In the genomic region with DNA sequence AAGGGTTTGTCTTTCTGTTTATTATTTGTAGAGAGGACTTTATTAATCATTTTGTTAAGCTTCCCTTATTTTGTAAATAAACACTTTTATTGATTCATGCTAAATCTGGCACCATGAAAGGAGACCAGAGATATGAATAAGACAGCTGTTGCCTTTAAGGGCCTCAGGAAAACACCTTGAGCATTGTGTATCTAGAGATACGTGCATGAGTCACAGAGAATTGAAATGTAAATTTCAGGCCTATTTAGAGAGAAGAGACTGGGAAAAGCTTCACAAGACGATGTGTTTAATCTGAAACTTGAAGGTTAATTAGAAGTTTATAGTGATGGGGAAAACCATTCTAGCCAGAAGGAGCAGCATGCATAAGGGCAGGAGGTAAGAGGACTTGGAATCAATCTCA, we compare ENCODE assay signal across 14 cellular contexts. TPM values are rescaled to one million over a fixed set of nuclear protein-coding genes. Genes with fewer than 3 reads are reported as not detected.
A peak's percentile ranks its signal among the peaks of the same experiment; 100 is the strongest.
DNase-seq lines count a peak whose midpoint lies in the region; ATAC-seq, FAIRE-seq and TF ChIP-seq lines count a peak whose summit lies in the region.
"Had no signal": no experiment of that assay in that cellular context is flagged by ENCODE, and none has a peak within 500 bp of the region (broad histone marks: within the 10 kb centered on the region; RNA-seq: fewer than 3 reads in every experiment).

No MANE protein-coding gene starts in this region.

- H3K9ac ChIP-seq in H9 (ENCODE audit: extremely low read depth, insufficient read length, low read length), result no peak overlapping the region
- no peak overlapping the region for H3K9ac ChIP-seq in IMR-90 (ENCODE audit: low read depth, low read length)
- H3K9ac ChIP-seq in keratinocyte (ENCODE audit: control insufficient read depth, extremely low read depth, insufficient read depth, low read length), result peak overlapping the region; percentile 28
- H3K9ac ChIP-seq in neuronal stem cell (ENCODE audit: low read depth, low read length, poor library complexity), result no peak overlapping the region

- no peak overlapping the region for H2BK5ac ChIP-seq in H9 (ENCODE audit: insufficient read length, low read length)
- H2BK5ac ChIP-seq in IMR-90 (ENCODE audit: low read depth, low read length, poor library complexity, severe bottlenecking), result no peak overlapping the region
- H2BK5ac ChIP-seq in neuronal stem cell (ENCODE audit: low read length), result no peak overlapping the region

- H3K23me2 ChIP-seq in H9 (ENCODE audit: insufficient read length, low read depth, low read length, poor library complexity, severe bottlenecking), result no peaks in the 10 kb centered on the region

- POLR2A ChIA-PET in IMR-90 (lab: Charles Lee; ENCODE audit: unreplicated experiment), result no interaction called here

- H3K79me2 ChIP-seq in H9 (ENCODE audit: insufficient read depth, low read length) (no peaks in the 10 kb centered on the region), keratinocyte (ENCODE audit: control insufficient read depth, insufficient read depth, low read length) (peaks cover 25% of the 10 kb centered on the region)

- no peak for TF ChIP-seq POLR2A in IMR-90 (IDR thresholded peaks at IDR 0.05; ENCODE audit: low read depth, low read length)

- H3K36me3 ChIP-seq in IMR-90 (ENCODE audit: control insufficient read depth, insufficient read depth, low read length) (peaks cover 34% of the 10 kb centered on the region), keratinocyte (ENCODE audit: control insufficient read depth in 2 of 2, extremely low read depth in 1 of 2, insufficient read depth in 2 of 2, low read length in 2 of 2) (peaks cover 3 to 4% of the 10 kb centered on the region in 2 experiments), neuronal stem cell (replicated peaks in 1 of 2; ENCODE audit: control insufficient read depth in 2 of 2, insufficient read depth in 2 of 2, low read length in 2 of 2) (peaks cover 11 to 72% of the 10 kb centered on the region in 2 donors)

- H2AK9ac ChIP-seq in IMR-90 (replicated peaks; ENCODE audit: low read depth, low read length, poor library complexity), result no peak overlapping the region

- H2AFZ ChIP-seq in H9 (ENCODE audit: low read length), result no peak overlapping the region
- no peak overlapping the region for H2AFZ ChIP-seq in IMR-90 (replicated peaks; ENCODE audit: low read length, poor library complexity)
- H2AFZ ChIP-seq in keratinocyte (ENCODE audit: control insufficient read depth, low read length), result no peak overlapping the region
- no peak overlapping the region for H2AFZ ChIP-seq in neuronal stem cell (ENCODE audit: low read length)

- H3K27ac Mint-ChIP-seq in H9, result peak overlapping the region; percentile 5 to 52 (median 34); a peak in 6 of 7 replicates
- H3K27ac Mint-ChIP-seq: CD8-positive, alpha-beta memory T cell had no signal

- H4K91ac ChIP-seq in H9 (ENCODE audit: insufficient read length, low read depth, low read length) (no peak overlapping the region), IMR-90 (ENCODE audit: insufficient read depth, low read depth, low read length) (no peak overlapping the region), neuronal stem cell (ENCODE audit: low read depth, low read length, poor library complexity) (no peak overlapping the region)

- no peak overlapping the region for H2BK120ac ChIP-seq in H9 (ENCODE audit: low read depth, low read length, poor library complexity, severe bottlenecking)
- H2BK120ac ChIP-seq in IMR-90 (ENCODE audit: low read depth, low read length), result no peak overlapping the region
- no peak overlapping the region for H2BK120ac ChIP-seq in neuronal stem cell (ENCODE audit: low read depth, low read length)

- H3K4me3 Mint-ChIP-seq in H9, result no peak overlapping the region

- H4K5ac ChIP-seq in H9 (ENCODE audit: insufficient read length, low read depth, low read length), result no peak overlapping the region
- no peak overlapping the region; the same call in 1 of the 2 replicates for H4K5ac ChIP-seq in IMR-90 (ENCODE audit: low read depth, low read length)

- dilution Hi-C loops in IMR-90 (cut with HindIII; ENCODE audit: low sequenced_read_pairs, unreplicated experiment) (no loop called here), keratinocyte (cut with MboI; ENCODE audit: extremely low pct_ligation_motif_present, low sequenced_read_pairs) (no loop called here)

- H3K18ac ChIP-seq in H9 (ENCODE audit: insufficient read length, low read depth, low read length) (no peak overlapping the region), IMR-90 (ENCODE audit: low read depth, low read length) (peak overlapping the region; percentile 77; the same call in 1 of the 2 replicates), neuronal stem cell (ENCODE audit: low read length) (no peak overlapping the region)

- H3K9me3 ChIP-seq in H9 (ENCODE audit: control insufficient read depth, low read depth, low read length), result no peaks in the 10 kb centered on the region
- no peaks in the 10 kb centered on the region for H3K9me3 ChIP-seq in IMR-90 (ENCODE audit: control insufficient read depth, insufficient read depth, low read length)
- no peaks in the 10 kb centered on the region for H3K9me3 ChIP-seq in keratinocyte (ENCODE audit: control insufficient read depth, low read depth, low read length)
- peaks cover 0 to 5% of the 10 kb centered on the region in 2 donors for H3K9me3 ChIP-seq in neuronal stem cell (replicated peaks in 1 of 2; ENCODE audit: control insufficient read depth in 2 of 2, insufficient read depth in 1 of 2, low read depth in 1 of 2, low read length in 2 of 2)

- no peak for TF ChIP-seq CTCF in H9 (conservative IDR thresholded peaks at IDR 0.05)
- TF ChIP-seq CTCF in IMR-90 (conservative IDR thresholded peaks at IDR 0.05; ENCODE audit: low read depth, low read length), result no peak
- no peak for TF ChIP-seq CTCF in keratinocyte (optimal IDR thresholded peaks at IDR 0.05 in 1 of 3, IDR thresholded peaks at IDR 0.05 in 1 of 3, conservative IDR thresholded peaks at IDR 0.05 in 1 of 3; ENCODE audit: extremely low read depth in 1 of 3, insufficient read depth in 2 of 3, low read length in 3 of 3)

- no peak for TF ChIP-seq RAD21 in IMR-90 (IDR thresholded peaks at IDR 0.05; ENCODE audit: low read length)

- no peaks in the 10 kb centered on the region for H3K79me1 ChIP-seq in H9 (ENCODE audit: insufficient read depth, low read depth, low read length, poor library complexity, severe bottlenecking)
- peaks cover 49 to 66% of the 10 kb centered on the region in 2 experiments for H3K79me1 ChIP-seq in IMR-90 (ENCODE audit: low read depth in 1 of 2, low read length in 2 of 2)
- no peaks in the 10 kb centered on the region for H3K79me1 ChIP-seq in neuronal stem cell (ENCODE audit: low read depth, low read length)

- H3K9me1 ChIP-seq in IMR-90 (ENCODE audit: insufficient read depth, low read length) (peaks cover 14% of the 10 kb centered on the region), keratinocyte (ENCODE audit: control insufficient read depth, extremely low read depth, insufficient read depth, low read length) (no peaks in the 10 kb centered on the region)

- no peak overlapping the region for H3K23ac ChIP-seq in H9 (ENCODE audit: insufficient read length, low read depth, low read length)
- H3K23ac ChIP-seq in IMR-90 (ENCODE audit: low read depth, low read length), result no peak overlapping the region
- no peak overlapping the region for H3K23ac ChIP-seq in neuronal stem cell (ENCODE audit: low read depth, low read length, poor library complexity)

- H3K36me3 Mint-ChIP-seq in H9 (ENCODE audit: insufficient read depth in 1 of 3, low read depth in 3 of 3), result peaks cover 9 to 34% (median 12%) of the 10 kb centered on the region in 3 experiments

- no peaks in the 10 kb centered on the region for H3K9me3 Mint-ChIP-seq in H9

- no peak overlapping the region for H2BK12ac ChIP-seq in H9 (ENCODE audit: insufficient read length, low read depth, low read length)
- no peak overlapping the region for H2BK12ac ChIP-seq in neuronal stem cell (ENCODE audit: low read length)

- H4K20me1 ChIP-seq in H9 (ENCODE audit: control insufficient read depth, insufficient read depth, insufficient read length), result no peaks in the 10 kb centered on the region
- peaks cover 3% of the 10 kb centered on the region; the same call in 1 of the 2 replicates for H4K20me1 ChIP-seq in IMR-90 (ENCODE audit: insufficient read depth, low read length)
- H4K20me1 ChIP-seq in keratinocyte (ENCODE audit: control insufficient read depth, extremely low read depth, insufficient read depth, low read length), result no peaks in the 10 kb centered on the region

- H3K14ac ChIP-seq in H9 (ENCODE audit: insufficient read depth, low read length), result no peak overlapping the region
- 0 out of 2 replicates have a peak overlapping the region, but pooled peaks have one; percentile 50 for H3K14ac ChIP-seq in IMR-90 (replicated peaks; ENCODE audit: low read depth, low read length)
- no peak overlapping the region for H3K14ac ChIP-seq in neuronal stem cell (ENCODE audit: low read length)

- peak; percentile 92 for FAIRE-seq in keratinocyte (lab: Jason Lieb, UNC)
- FAIRE-seq: HTR-8/SVneo had no signal

- H2AK5ac ChIP-seq in H9 (ENCODE audit: insufficient read length, low read length) (no peak overlapping the region), IMR-90 (ENCODE audit: low read depth, low read length) (no peak overlapping the region), neuronal stem cell (ENCODE audit: low read depth, low read length) (no peak overlapping the region)

- H3K27ac ChIP-seq in H9 (ENCODE audit: insufficient read length, low read depth, low read length), result peak overlapping the region; percentile 6
- no peak overlapping the region for H3K27ac ChIP-seq in IMR-90 (ENCODE audit: insufficient read depth, low read length)
- peak overlapping the region; percentile 80 for H3K27ac ChIP-seq in keratinocyte (ENCODE audit: control insufficient read depth, insufficient read depth, low read length)
- no peak overlapping the region for H3K27ac ChIP-seq in neuronal stem cell (replicated peaks; ENCODE audit: low read length)

- in situ Hi-C loops in IMR-90 (cut with MboI; ENCODE audit: low sequenced_read_pairs), result no loop called here

- BruUV-seq in IMR-90 (replicated peaks; lab: Mats Ljungman, UMichigan), result no TSS peak

- H4K8ac ChIP-seq in H9 (replicated peaks; ENCODE audit: insufficient read length, low read depth, low read length), result no peak overlapping the region
- no peak overlapping the region for H4K8ac ChIP-seq in IMR-90 (ENCODE audit: low read depth in 2 of 2, low read length in 2 of 2)
- no peak overlapping the region for H4K8ac ChIP-seq in neuronal stem cell (ENCODE audit: low read depth, low read length)

- CTCF ChIA-PET in IMR-90 (lab: Yijun Ruan, JAX), result interaction anchor here (0.8 kb wide), 1 partner anchor 15 kb away, joined by 3 read pairs; no protein-coding TSS in a partner anchor

- H3K4ac ChIP-seq in H9 (ENCODE audit: low read depth, low read length), result no peak overlapping the region
- no peak overlapping the region for H3K4ac ChIP-seq in IMR-90 (ENCODE audit: low read depth, low read length)
- no peak overlapping the region for H3K4ac ChIP-seq in neuronal stem cell (ENCODE audit: low read length)

- H3K4me3 ChIP-seq in IMR-90 (ENCODE audit: insufficient read depth, low read depth, low read length) (no peak overlapping the region), keratinocyte (ENCODE audit: control insufficient read depth in 2 of 3, extremely low read depth in 1 of 3, insufficient read depth in 2 of 3, low read depth in 1 of 3, low read length in 3 of 3) (no peak overlapping the region), neuronal stem cell (ENCODE audit: low read length in 2 of 2) (no peak overlapping the region)

- H3K27me3 Mint-ChIP-seq in H9 (ENCODE audit: low read depth), result no peaks in the 10 kb centered on the region
- H3K27me3 Mint-ChIP-seq: CD8-positive, alpha-beta memory T cell had no signal

- H2BK15ac ChIP-seq in H9 (ENCODE audit: low read depth, low read length) (no peak overlapping the region), IMR-90 (ENCODE audit: low read depth, low read length) (no peak overlapping the region), neuronal stem cell (ENCODE audit: low read length) (no peak overlapping the region)

- H3T11ph ChIP-seq in H9 (ENCODE audit: low read length), result no peak overlapping the region

- whole genome bisulfite sequencing in H9 (ENCODE audit: extremely low coverage, insufficient read length, low lambda C conversion rate), result no CpG with 5 or more reads among the region's 2 CpGs
- WGBS in IMR-90 (ENCODE audit: extremely low coverage in 2 of 2, insufficient read length in 1 of 2), 2 experiments, result 80% methylated on average over 1 of the region's 2 CpGs; no CpG with 5 or more reads in 1 of the 2 experiments
- WGBS in neuronal stem cell (ENCODE audit: extremely low coverage in 2 of 2, insufficient read length in 2 of 2, insufficient replicate concordance in 1 of 2), 2 donors, result no CpG with 5 or more reads among the region's 2 CpGs

- H3K56ac ChIP-seq in H9 (ENCODE audit: insufficient read length, low read depth, low read length) (no peak overlapping the region), IMR-90 (ENCODE audit: extremely low read depth, insufficient read depth, low read length) (no peak overlapping the region)

- peaks cover 36 to 44% of the 10 kb centered on the region in 2 experiments for H3K4me1 Mint-ChIP-seq in H9

- ATAC-seq in GM18870 (IDR thresholded peaks at IDR 0.05; ENCODE audit: unreplicated experiment) (peak; percentile 30), IMR-90 (ENCODE audit: low read depth) (no peak)
- ATAC-seq: SK-N-SH treated with all-trans-retinoic acid at 6 μM for 48 hours had no signal

- H3K4me2 ChIP-seq in H9 (ENCODE audit: insufficient read depth, insufficient read length, low read length) (no peak overlapping the region), IMR-90 (ENCODE audit: low read depth, low read length) (no peak overlapping the region), keratinocyte (ENCODE audit: control insufficient read depth, extremely low read depth, insufficient read depth, low read depth, low read length) (peak overlapping the region; percentile 67), neuronal stem cell (ENCODE audit: insufficient read depth, low read length, poor library complexity, severe bottlenecking) (no peak overlapping the region)

- no peaks in the 10 kb centered on the region for H3K27me3 ChIP-seq in H9 (ENCODE audit: insufficient read depth, low read length)
- no peaks in the 10 kb centered on the region for H3K27me3 ChIP-seq in IMR-90 (ENCODE audit: control insufficient read depth, insufficient read depth, low read length)
- no peaks in the 10 kb centered on the region for H3K27me3 ChIP-seq in keratinocyte (ENCODE audit: control insufficient read depth, extremely low read depth, insufficient read depth, low read length)
- H3K27me3 ChIP-seq in neuronal stem cell (ENCODE audit: control insufficient read depth in 3 of 3, insufficient read depth in 3 of 3, low read depth in 1 of 3, low read length in 3 of 3), result no peaks in the 10 kb centered on the region

- intact Hi-C loops in IMR-90 (cut with micrococcal nuclease), result no loop called here

- H2BK20ac ChIP-seq in H9 (ENCODE audit: low read depth, low read length, poor library complexity, severe bottlenecking) (no peak overlapping the region), IMR-90 (ENCODE audit: low read depth, low read length) (no peak overlapping the region)

- H3K4me1 ChIP-seq in H9 (ENCODE audit: insufficient read depth, low read length), result peaks cover 10% of the 10 kb centered on the region
- H3K4me1 ChIP-seq in IMR-90 (ENCODE audit: control insufficient read depth, insufficient read depth, low read length), result peaks cover 13% of the 10 kb centered on the region
- H3K4me1 ChIP-seq in keratinocyte (ENCODE audit: control insufficient read depth, extremely low read depth, insufficient read depth, low read length), result peaks cover 76% of the 10 kb centered on the region
- H3K4me1 ChIP-seq in neuronal stem cell (ENCODE audit: control insufficient read depth in 2 of 2, insufficient read depth in 1 of 2, low read depth in 1 of 2, low read length in 2 of 2), result peaks cover 0 to 10% of the 10 kb centered on the region in 2 donors

- DNase-seq in H9 (no peak), IMR-90 (no peak), keratinocyte (ENCODE audit: low read depth, low spot score) (no peak), neuronal stem cell (ENCODE audit: low spot score) (no peak), germinal center (ENCODE audit: low spot score) (no peak), NCI-H1048 (lab: John Stamatoyannopoulos, UW) (no peak)
- no peak for DNase-seq in activated naive CD4-positive, alpha-beta T cell treated with anti-CD3 and anti-CD28 coated beads, Interleukin-2, amount 50 U/mL, for 16 hours
- DNase-seq: activated CD4-positive, CD25-positive, alpha-beta regulatory T cell treated with anti-CD3 and anti-CD28 coated beads, Interleukin-2, amount 50 U/mL, for 72 hours; activated effector memory CD4-positive, alpha-beta T cell treated with Interleukin-2 at 50 U/mL for 16 hours; CD8-positive, alpha-beta memory T cell; NCI-H1436 had no signal

RNA-seq across cellular contexts. Expression of gene UTS2B, which starts 28.6 kb away (rescaled TPM):
- total RNA-seq in H9 (2021), result 0.09 and 0.26 TPM in 2 replicates
- 0.72 and 0.83 TPM in 2 replicates for total RNA-seq in IMR-90 (2012; rRNA removed)
- polyA plus RNA-seq in IMR-90 (2012; rRNA removed), result 0.56 and 0.79 TPM in 2 replicates
- 0.24 TPM in 2 replicates for polyA plus RNA-seq in IMR-90 (2012; cell fraction: cytosol; rRNA removed)
- 0.16 and 1.5 TPM in 2 replicates for polyA plus RNA-seq in IMR-90 (2012; cell fraction: nucleus; rRNA removed; ENCODE audit: low replicate concordance)
- not detected in 3 replicates for polyA plus RNA-seq in keratinocyte
- polyA plus RNA-seq in keratinocyte (2011; ENCODE audit: low read depth), result not detected
- polyA plus RNA-seq in keratinocyte (2011; cell fraction: cytosol; rRNA removed), result 0.06 TPM in 1 of 2 replicates, not detected in the other
- polyA plus RNA-seq in keratinocyte (2011; cell fraction: nucleus; rRNA removed), result 0.22 and 0.28 TPM in 2 replicates
- 0.10 TPM in 1 of 2 replicates, not detected in the other for polyA plus RNA-seq in keratinocyte (2012; ENCODE audit: low replicate concordance)
- polyA minus RNA-seq in keratinocyte, result not detected in 3 replicates
- polyA minus RNA-seq in keratinocyte (2011; cell fraction: cytosol; rRNA and poly(A)+ RNA removed), result not detected
- not detected in 2 replicates for polyA minus RNA-seq in keratinocyte (2011; cell fraction: nucleus; rRNA and poly(A)+ RNA removed)
- polyA plus RNA-seq in neuronal stem cell (2013, experiment 1 of 2), result 0.10 TPM
- polyA plus RNA-seq in neuronal stem cell (2013, experiment 2 of 2), result 0.07 TPM
- total RNA-seq: CD8-positive, alpha-beta memory T cell had no signal
- polyA plus RNA-seq: CD8-positive, alpha-beta memory T cell had no signal

RNA-seq across cellular contexts. Expression of gene CCDC50, which starts 29.7 kb away (rescaled TPM):
- total RNA-seq in H9 (2021) (20.7 and 21.0 TPM in 2 replicates), IMR-90 (2012; rRNA removed) (63.1 and 110 TPM in 2 replicates)
- polyA plus RNA-seq in IMR-90 (2012; rRNA removed) (57.7 and 59.0 TPM in 2 replicates), keratinocyte (41.1 to 54.8 TPM (median 43.7 TPM) in 3 replicates)
- polyA plus RNA-seq in IMR-90 (2012; cell fraction: cytosol; rRNA removed), result 37.1 and 54.2 TPM in 2 replicates
- 25.1 and 52.9 TPM in 2 replicates for polyA plus RNA-seq in IMR-90 (2012; cell fraction: nucleus; rRNA removed; ENCODE audit: low replicate concordance)
- 138 TPM for polyA plus RNA-seq in keratinocyte (2011; ENCODE audit: low read depth)
- polyA plus RNA-seq in keratinocyte (2011; cell fraction: cytosol; rRNA removed), result 48.6 and 68.7 TPM in 2 replicates
- polyA plus RNA-seq in keratinocyte (2011; cell fraction: nucleus; rRNA removed), result 50.4 and 61.9 TPM in 2 replicates
- polyA plus RNA-seq in keratinocyte (2012; ENCODE audit: low replicate concordance), result 40.8 and 42.9 TPM in 2 replicates
- 7.0 to 39.0 TPM (median 24.9 TPM) in 3 replicates for polyA minus RNA-seq in keratinocyte
- 49.5 TPM for polyA minus RNA-seq in keratinocyte (2011; cell fraction: cytosol; rRNA and poly(A)+ RNA removed)
- 39.3 and 67.6 TPM in 2 replicates for polyA minus RNA-seq in keratinocyte (2011; cell fraction: nucleus; rRNA and poly(A)+ RNA removed)
- 46.5 TPM for polyA plus RNA-seq in neuronal stem cell (2013, experiment 1 of 2)
- 47.9 TPM for polyA plus RNA-seq in neuronal stem cell (2013, experiment 2 of 2)

Comparison
In these comparisons a context has a peak if more than half of its experiments do, and no peak if none do; other contexts are left out.
1. H3K27ac ChIP-seq: peak in H9 (single experiment) and keratinocyte (single experiment); none in IMR-90 (single experiment) and neuronal stem cell (single experiment).